ENCODE assay signal across 1 cellular context in the genomic region with DNA sequence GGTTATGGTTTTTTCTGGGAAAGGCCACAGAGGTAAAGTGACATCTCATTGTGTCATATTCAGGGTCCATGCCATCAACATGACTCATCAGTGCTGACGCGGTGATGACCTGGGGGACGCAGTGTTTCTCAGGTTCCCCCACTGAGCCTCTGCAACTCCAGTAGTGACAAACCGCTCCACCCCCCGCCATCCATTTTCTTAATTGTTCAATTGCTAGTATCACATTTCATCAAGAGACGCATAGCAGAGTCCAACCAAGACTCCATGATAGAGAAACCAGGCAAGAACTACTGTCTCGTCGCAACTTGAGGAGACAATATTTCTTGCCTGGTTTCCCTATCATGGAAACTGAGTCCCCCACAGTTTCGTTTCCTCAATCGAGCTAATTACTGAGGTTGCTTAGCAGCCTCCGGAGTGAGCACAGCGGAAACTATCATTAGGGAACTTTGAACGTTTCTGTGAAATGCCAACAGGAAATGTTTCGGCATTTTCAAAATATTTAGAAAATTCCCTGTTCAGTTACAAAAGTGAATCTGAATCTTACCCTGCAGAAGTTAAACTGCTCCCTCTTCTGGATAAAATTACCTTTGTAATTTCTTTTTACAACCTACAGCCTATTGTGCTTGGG.
TF ChIP-seq lines count a peak whose summit lies in the region.

No MANE protein-coding gene starts in this region.

TF ChIP-seq in A549, 52 proteins besides CTCF, POLR2A, EP300 and RAD21 (continued from another document):
- TF ChIP-seq, protein P1, sequence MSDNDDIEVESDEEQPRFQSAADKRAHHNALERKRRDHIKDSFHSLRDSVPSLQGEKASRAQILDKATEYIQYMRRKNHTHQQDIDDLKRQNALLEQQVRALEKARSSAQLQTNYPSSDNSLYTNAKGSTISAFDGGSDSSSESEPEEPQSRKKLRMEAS (IDR thresholded peaks at IDR 0.05), result 0 out of 2 replicates have a peak, but pooled peaks have one; percentile 24
- TF ChIP-seq FOSL2 (IDR thresholded peaks at IDR 0.05), result peak; percentile 51; the same call in 1 of the 2 replicates
- peak; percentile 84 for TF ChIP-seq FOSL2 (CRISPR knock-in tag; IDR thresholded peaks at IDR 0.05)
- peak; percentile 12 for TF ChIP-seq MAFK (IDR thresholded peaks at IDR 0.05; ENCODE audit: partially characterized antibody)
- peak; percentile 38; the same call in 1 of the 2 replicates for TF ChIP-seq JUNB (IDR thresholded peaks at IDR 0.05)
- peak; percentile 26; the same call in 1 of the 2 replicates for TF ChIP-seq GATA3 (IDR thresholded peaks at IDR 0.05; ENCODE audit: borderline replicate concordance)
- TF ChIP-seq BHLHE40 (IDR thresholded peaks at IDR 0.05; ENCODE audit: low read depth, low read length), result no peak
- peak; percentile 54; the same call in 2 of the 3 replicates for TF ChIP-seq SMC3 (IDR thresholded peaks at IDR 0.05)
- no peak for TF ChIP-seq ZC3H11A (IDR thresholded peaks at IDR 0.05)
